In genomic region chr16:15557258-15557657, GRCh38 we compare ENCODE assay signal across 8 cellular contexts.
"Had no signal": no experiment of that assay in that cellular context is flagged by ENCODE, and none has a peak within 500 bp of the region (broad histone marks: within the 10 kb centered on the region; RNA-seq: fewer than 3 reads in every experiment).

No MANE protein-coding gene starts in this region.

- DNase-seq: GM23248, GOT3, H7, IMR-90, KBM-7 had no signal

- H3K27ac ChIP-seq: GM23248, HL-60 had no signal

- H2AFZ ChIP-seq: GM23248 had no signal

- H3K4me3 ChIP-seq: GM23248, HAP-1 had no signal

- H3K9me3 ChIP-seq: HAP-1 had no signal

- H3K9ac ChIP-seq: GM23248 had no signal

- H3K4me1 ChIP-seq: HAP-1 had no signal

- H3K36me3 ChIP-seq: HAP-1 had no signal

- ATAC-seq: HCT116 had no signal
